ENCODE assay signal across 13 cellular contexts in genomic region chr2:3143602-3144001, GRCh38.
"Had no signal": no experiment of that assay in that cellular context is flagged by ENCODE, and none has a peak within 500 bp of the region (broad histone marks: within the 10 kb centered on the region; RNA-seq: fewer than 3 reads in every experiment).

No MANE protein-coding gene starts in this region.

- H3K4me3 Mint-ChIP-seq: activated CD4-positive, alpha-beta memory T cell treated with anti-CD3 and anti-CD28 coated beads, Interleukin-2, amount 10 ng/mL, durations not matched to agents 7 days and 5 days; effector memory CD8-positive, alpha-beta T cell; nephron; T-helper 2 cell treated with Interferon-gamma antibody and Interleukin-4, amounts not matched to agents 5 μg/mL and 100 μg/mL, for 36 hours had no signal

- H3K9me3 ChIP-seq: right atrium auricular region had no signal

- H3K27ac ChIP-seq: coronary artery, right atrium auricular region, tibial nerve had no signal

- H3K27ac Mint-ChIP-seq: activated CD4-positive, alpha-beta memory T cell treated with anti-CD3 and anti-CD28 coated beads, Interleukin-2, amount 10 ng/mL, durations not matched to agents 7 days and 5 days; effector memory CD8-positive, alpha-beta T cell; nephron; T-helper 2 cell treated with Interferon-gamma antibody and Interleukin-4, amounts not matched to agents 5 μg/mL and 100 μg/mL, for 36 hours had no signal

- H3K4me1 ChIP-seq: right atrium auricular region had no signal

- H3K27me3 Mint-ChIP-seq: activated CD4-positive, alpha-beta memory T cell treated with anti-CD3 and anti-CD28 coated beads, Interleukin-2, amount 10 ng/mL, durations not matched to agents 7 days and 5 days; effector memory CD8-positive, alpha-beta T cell had no signal

- H3K27me3 ChIP-seq: right atrium auricular region, tibial nerve had no signal

- H3K4me3 ChIP-seq: coronary artery, right atrium auricular region, smooth muscle cell, tibial nerve had no signal

- DNase-seq: activated CD4-positive, alpha-beta memory T cell treated with anti-CD3 and anti-CD28 coated beads, Interleukin-2, amount 10 ng/mL, durations not matched to agents 7 days and 5 days; activated CD8-positive, alpha-beta memory T cell treated with anti-CD3 and anti-CD28 coated beads, Interleukin-2, amount 50 U/mL, for 4 hours; activated naive CD4-positive, alpha-beta T cell; effector memory CD8-positive, alpha-beta T cell; kidney; left ventricle myocardium superior; mesenchymal stem cell had no signal

- H3K36me3 ChIP-seq: right atrium auricular region, tibial nerve had no signal

- H3K9me3 Mint-ChIP-seq: activated CD4-positive, alpha-beta memory T cell treated with anti-CD3 and anti-CD28 coated beads, Interleukin-2, amount 10 ng/mL, durations not matched to agents 7 days and 5 days; effector memory CD8-positive, alpha-beta T cell; nephron; T-helper 2 cell treated with Interferon-gamma antibody and Interleukin-4, amounts not matched to agents 5 μg/mL and 100 μg/mL, for 36 hours had no signal

- ATAC-seq: effector memory CD8-positive, alpha-beta T cell; left ventricle myocardium superior had no signal

- H3K4me1 Mint-ChIP-seq: activated CD4-positive, alpha-beta memory T cell treated with anti-CD3 and anti-CD28 coated beads, Interleukin-2, amount 10 ng/mL, durations not matched to agents 7 days and 5 days had no signal
